22 cellular contexts compared by ENCODE assay signal in genomic region chr10:88962336-88962735, GRCh38. TPM values are rescaled to one million over a fixed set of nuclear protein-coding genes. Genes with fewer than 3 reads are reported as not detected.
A peak's percentile ranks its signal among the peaks of the same experiment; 100 is the strongest.
DNase-seq lines count a peak whose midpoint lies in the region; ATAC-seq, FAIRE-seq and TF ChIP-seq lines count a peak whose summit lies in the region.
"Had no signal": no experiment of that assay in that cellular context is flagged by ENCODE, and none has a peak within 500 bp of the region (broad histone marks: within the 10 kb centered on the region; RNA-seq: fewer than 3 reads in every experiment).

No MANE protein-coding gene starts in this region.

- FAIRE-seq in GM12892 (lab: Jason Lieb, UNC): peak; percentile 74
- FAIRE-seq: A549, endothelial cell of umbilical vein, HTR-8/SVneo had no signal

- peaks cover 29% of the 10 kb centered on the region for H3K4me1 Mint-ChIP-seq in activated CD4-positive, alpha-beta memory T cell treated with anti-CD3 and anti-CD28 coated beads, Interleukin-2, amount 10 ng/mL, durations not matched to agents 7 days and 5 days
- H3K4me1 Mint-ChIP-seq in activated CD4-positive, alpha-beta memory T cell treated with anti-CD3 and anti-CD28 coated beads for 36 hours (ENCODE audit: low read depth): peaks cover 29% of the 10 kb centered on the region
- peaks cover 26% of the 10 kb centered on the region for H3K4me1 Mint-ChIP-seq in T-helper 17 cell
- H3K4me1 Mint-ChIP-seq: nephron progenitor cell had no signal

- peak overlapping the region; percentile 1 for H3K27ac Mint-ChIP-seq in activated CD4-positive, alpha-beta memory T cell treated with anti-CD3 and anti-CD28 coated beads, Interleukin-2, amount 10 ng/mL, durations not matched to agents 7 days and 5 days
- H3K27ac Mint-ChIP-seq in activated CD4-positive, alpha-beta memory T cell treated with anti-CD3 and anti-CD28 coated beads for 36 hours: no peak overlapping the region
- peak overlapping the region; percentile 17 for H3K27ac Mint-ChIP-seq in T-helper 17 cell
- H3K27ac Mint-ChIP-seq: nephron progenitor cell had no signal

- H3K4ac ChIP-seq in mesendoderm (ENCODE audit: low read depth, low read length): no peak overlapping the region

- no peak overlapping the region for H3K56ac ChIP-seq in mesendoderm (ENCODE audit: low read length)

- no peak overlapping the region for H2BK15ac ChIP-seq in mesendoderm (replicated peaks; ENCODE audit: low read depth)

- intact Hi-C loops in activated CD4-positive, alpha-beta memory T cell treated with anti-CD3 and anti-CD28 coated beads for 36 hours (cut with micrococcal nuclease): no loop called here
- intact Hi-C loops in right lobe of liver (cut with DNase I): no loop called here

- H3K4me3 Mint-ChIP-seq in activated CD4-positive, alpha-beta memory T cell treated with anti-CD3 and anti-CD28 coated beads, Interleukin-2, amount 10 ng/mL, durations not matched to agents 7 days and 5 days: no peak overlapping the region
- H3K4me3 Mint-ChIP-seq in activated CD4-positive, alpha-beta memory T cell treated with anti-CD3 and anti-CD28 coated beads for 36 hours: no peak overlapping the region
- H3K4me3 Mint-ChIP-seq in T-helper 17 cell: peak overlapping the region; percentile 74
- H3K4me3 Mint-ChIP-seq: nephron progenitor cell had no signal

- H3K79me2 ChIP-seq in mesendoderm (ENCODE audit: control insufficient read depth, insufficient read depth, low read length): no peaks in the 10 kb centered on the region

- H4K5ac ChIP-seq in mesendoderm (ENCODE audit: low read length): no peak overlapping the region

- no peak overlapping the region for H3K23ac ChIP-seq in mesendoderm (ENCODE audit: low read length)

- no peak overlapping the region for H2BK120ac ChIP-seq in mesendoderm (ENCODE audit: low read depth, low read length)

- no peaks in the 10 kb centered on the region for H3K79me1 ChIP-seq in mesendoderm (ENCODE audit: low read length)

- H3K4me1 ChIP-seq in mesendoderm (ENCODE audit: control insufficient read depth, low read depth, low read length): no peaks in the 10 kb centered on the region
- no peaks in the 10 kb centered on the region for H3K4me1 ChIP-seq in right lobe of liver
- H3K4me1 ChIP-seq: A549, BE2C, breast epithelium had no signal

- CTCF ChIA-PET in activated CD4-positive, alpha-beta memory T cell treated with anti-CD3 and anti-CD28 coated beads, Interleukin-2, amount 10 ng/mL, durations not matched to agents 7 days and 5 days (lab: Charles Lee): interaction anchor here (0.6 to 1.3 kb wide), 2 partner anchors 25 to 28 kb away, joined by 3 to 5 read pairs; partner anchors contain the start of gene FAS
- CTCF ChIA-PET in activated CD4-positive, alpha-beta memory T cell treated with anti-CD3 and anti-CD28 coated beads for 36 hours (lab: Charles Lee): interaction anchor here (0.8 to 1.0 kb wide), 2 partner anchors 27 to 68 kb away, joined by 3 read pairs; no protein-coding TSS in a partner anchor

- H3K4me3 ChIP-seq in mesendoderm (ENCODE audit: low read length): no peak overlapping the region
- H3K4me3 ChIP-seq in right lobe of liver: no peak overlapping the region
- H3K4me3 ChIP-seq: A549, breast epithelium, heart left ventricle, thoracic aorta had no signal

- H3K36me3 Mint-ChIP-seq in activated CD4-positive, alpha-beta memory T cell treated with anti-CD3 and anti-CD28 coated beads, Interleukin-2, amount 10 ng/mL, durations not matched to agents 7 days and 5 days (ENCODE audit: low read depth): peaks cover 2% of the 10 kb centered on the region
- peaks cover 2% of the 10 kb centered on the region for H3K36me3 Mint-ChIP-seq in activated CD4-positive, alpha-beta memory T cell treated with anti-CD3 and anti-CD28 coated beads for 36 hours
- no peaks in the 10 kb centered on the region for H3K36me3 Mint-ChIP-seq in T-helper 17 cell (ENCODE audit: low read depth)

- H3K27me3 ChIP-seq in mesendoderm (ENCODE audit: insufficient read depth, low read length, poor library complexity) (no peaks in the 10 kb centered on the region), right lobe of liver (no peaks in the 10 kb centered on the region)
- H3K27me3 ChIP-seq: BE2C, breast epithelium, heart left ventricle had no signal

- peak; percentile 96 for ATAC-seq in T-helper 17 cell
- no peak for ATAC-seq in GM21526 (IDR thresholded peaks at IDR 0.05; ENCODE audit: low FRiP score, unreplicated experiment)
- ATAC-seq in right lobe of liver: no peak
- ATAC-seq in HG03139 (IDR thresholded peaks at IDR 0.05; ENCODE audit: unreplicated experiment): no peak
- ATAC-seq: A549, heart left ventricle had no signal

- H3K27me3 Mint-ChIP-seq in activated CD4-positive, alpha-beta memory T cell treated with anti-CD3 and anti-CD28 coated beads, Interleukin-2, amount 10 ng/mL, durations not matched to agents 7 days and 5 days: no peaks in the 10 kb centered on the region
- no peaks in the 10 kb centered on the region for H3K27me3 Mint-ChIP-seq in activated CD4-positive, alpha-beta memory T cell treated with anti-CD3 and anti-CD28 coated beads for 36 hours
- no peaks in the 10 kb centered on the region for H3K27me3 Mint-ChIP-seq in T-helper 17 cell

- WGBS in mesendoderm (ENCODE audit: extremely low coverage, insufficient coverage, low lambda C conversion rate): no CpG with 5 or more reads among the region's 2 CpGs
- 36% methylated on average over 2 of the region's 2 CpGs for WGBS in right lobe of liver (ENCODE audit: insufficient coverage, low coverage, low lambda C conversion rate, missing lambda C conversion rate)

- H3K27ac ChIP-seq in mesendoderm (ENCODE audit: low read depth, low read length) (no peak overlapping the region), right lobe of liver (no peak overlapping the region)
- H3K27ac ChIP-seq: A549, breast epithelium, heart left ventricle had no signal

- DNase-seq in activated CD4-positive, alpha-beta memory T cell treated with anti-CD3 and anti-CD28 coated beads, Interleukin-2, amount 10 ng/mL, durations not matched to agents 7 days and 5 days: no peak
- DNase-seq in activated CD4-positive, alpha-beta memory T cell treated with anti-CD3 and anti-CD28 coated beads for 36 hours: no peak
- DNase-seq in GM12892 (ENCODE audit: insufficient read length): no peak
- no peak for DNase-seq in T-helper 17 cell
- peak; percentile 65 for DNase-seq in mesendoderm
- no peak for DNase-seq in right lobe of liver
- DNase-seq: activated CD4-positive, alpha-beta T cell treated with anti-CD3 and anti-CD28 coated beads, Interleukin-2, amount 50 U/mL, for 1 hour; activated T-cell treated with anti-CD3 and anti-CD28 coated beads, Interleukin-2, amount 50 U/mL, for 48 hours; BE2C; GDM1; heart left ventricle; Karpas-422; nephron progenitor cell; NK-92 treated with Interleukin-12 subunit alpha and Interleukin-12 subunit beta, amount 100 ng/mL, for 24 hours; posterior cingulate gyrus had no signal

- no peak for TF ChIP-seq CTCF in right lobe of liver (IDR thresholded peaks at IDR 0.05)

- no peak overlapping the region for H2BK5ac ChIP-seq in mesendoderm (ENCODE audit: low read length)

- H3K9me3 Mint-ChIP-seq in activated CD4-positive, alpha-beta memory T cell treated with anti-CD3 and anti-CD28 coated beads, Interleukin-2, amount 10 ng/mL, durations not matched to agents 7 days and 5 days: no peaks in the 10 kb centered on the region
- no peaks in the 10 kb centered on the region for H3K9me3 Mint-ChIP-seq in activated CD4-positive, alpha-beta memory T cell treated with anti-CD3 and anti-CD28 coated beads for 36 hours
- H3K9me3 Mint-ChIP-seq: nephron progenitor cell had no signal

- H3K9me3 ChIP-seq in T-helper 17 cell (ENCODE audit: control insufficient read depth, low read length, poor library complexity, severe bottlenecking) (no peaks in the 10 kb centered on the region), right lobe of liver (no peaks in the 10 kb centered on the region)
- H3K9me3 ChIP-seq: A549, BE2C, breast epithelium, heart left ventricle, thoracic aorta had no signal

- H2AK5ac ChIP-seq in mesendoderm (ENCODE audit: low read length): no peak overlapping the region

- POLR2A ChIA-PET in activated CD4-positive, alpha-beta memory T cell treated with anti-CD3 and anti-CD28 coated beads, Interleukin-2, amount 10 ng/mL, durations not matched to agents 7 days and 5 days (lab: Charles Lee): interaction anchor here (0.6 to 1.0 kb wide), 4 partner anchors 25 to 39 kb away, joined by 3 to 6 read pairs (median 3); partner anchors contain the start of gene FAS
- POLR2A ChIA-PET in activated CD4-positive, alpha-beta memory T cell treated with anti-CD3 and anti-CD28 coated beads for 36 hours (lab: Charles Lee): interaction anchor here (1.0 kb wide), 1 partner anchor 29 kb away, joined by 4 read pairs; no protein-coding TSS in a partner anchor

- no peak overlapping the region for H3K18ac ChIP-seq in mesendoderm (ENCODE audit: low read length)

- H3K4me2 ChIP-seq in mesendoderm (ENCODE audit: low read length): no peak overlapping the region
- H3K4me2 ChIP-seq: A549 had no signal

- H3K9ac ChIP-seq in mesendoderm (ENCODE audit: low read length): no peak overlapping the region

- H4K8ac ChIP-seq in mesendoderm (ENCODE audit: low read depth, low read length): no peak overlapping the region

- TF ChIP-seq POLR2A in GM12892 (IDR thresholded peaks at IDR 0.05; ENCODE audit: low read depth, low read length) (no peak), right lobe of liver (IDR thresholded peaks at IDR 0.05) (no peak)

- H3K36me3 ChIP-seq in mesendoderm (ENCODE audit: control insufficient read depth, insufficient read depth, low read length): no peaks in the 10 kb centered on the region
- no peaks in the 10 kb centered on the region for H3K36me3 ChIP-seq in right lobe of liver
- H3K36me3 ChIP-seq: BE2C, breast epithelium, heart left ventricle, thoracic aorta had no signal

RNA-seq across cellular contexts. Expression of gene ACTA2, which starts 9.8 kb away (rescaled TPM):
- total RNA-seq in activated CD4-positive, alpha-beta memory T cell treated with anti-CD3 and anti-CD28 coated beads, Interleukin-2, amount 10 ng/mL, durations not matched to agents 7 days and 5 days: 10 to 100 TPM; 14.7 to 15.5 TPM
- 10 to 100 TPM; 18.6 to 23.3 TPM for total RNA-seq in activated CD4-positive, alpha-beta memory T cell treated with anti-CD3 and anti-CD28 coated beads for 36 hours
- 36.7 TPM for polyA plus RNA-seq in GM12892 (2012; ENCODE audit: missing spikeins)
- total RNA-seq in T-helper 17 cell (1 to 10 TPM; 3.8 to 4.6 TPM), right lobe of liver (100 to 1,000 TPM in 2 of 6 experiments, 10 to 100 TPM in 4; 15.0 to 127 (median 80.7) TPM)
- polyA plus RNA-seq in mesendoderm (2013, experiment 1 of 2): 1.5 TPM
- polyA plus RNA-seq in mesendoderm (2013, experiment 2 of 2): 1.6 TPM

RNA-seq across cellular contexts. Expression of gene FAS, which starts 28.3 kb away (rescaled TPM):
- 10 to 100 TPM; 91.1 to 96.4 TPM for total RNA-seq in activated CD4-positive, alpha-beta memory T cell treated with anti-CD3 and anti-CD28 coated beads, Interleukin-2, amount 10 ng/mL, durations not matched to agents 7 days and 5 days
- 10 to 100 TPM; 62.2 to 63.5 TPM for total RNA-seq in activated CD4-positive, alpha-beta memory T cell treated with anti-CD3 and anti-CD28 coated beads for 36 hours
- 81.0 TPM for polyA plus RNA-seq in GM12892 (2012; ENCODE audit: missing spikeins)
- 10 to 100 TPM; 80.0 to 82.8 TPM for total RNA-seq in T-helper 17 cell
- 0.66 TPM for polyA plus RNA-seq in mesendoderm (2013, experiment 1 of 2)
- 0.88 TPM for polyA plus RNA-seq in mesendoderm (2013, experiment 2 of 2)
- total RNA-seq in right lobe of liver: 10 to 100 TPM in 5 of 6 experiments, 1 to 10 TPM in 1; 9.0 to 22.3 (median 18.9) TPM
